ENCODE assay signal across 1 cellular context in the genomic region with DNA sequence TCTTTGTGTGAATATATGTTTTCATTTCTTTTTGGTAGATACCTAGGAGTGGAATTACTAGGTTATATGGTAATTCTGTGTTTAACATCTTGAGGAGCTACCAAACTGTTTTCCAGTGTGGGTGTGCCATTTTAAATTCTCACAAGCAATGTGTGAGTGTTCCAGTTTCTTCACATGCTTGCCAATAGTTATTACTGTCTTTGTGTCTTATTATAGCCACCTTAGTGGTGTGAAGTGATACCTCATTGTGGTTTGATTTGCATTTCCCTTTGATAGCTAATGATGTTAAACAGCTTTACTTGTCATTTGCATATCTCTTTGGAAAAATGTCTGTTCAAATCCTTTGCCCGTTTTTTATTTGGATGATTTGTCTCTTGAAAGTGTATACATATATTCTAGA.
TF ChIP-seq lines count a peak whose summit lies in the region.

No MANE protein-coding gene starts in this region.

TF ChIP-seq in GM12878, 131 proteins besides CTCF, POLR2A, EP300 and RAD21 (continued from another document):
- TF ChIP-seq IKZF1 (conservative IDR thresholded peaks at IDR 0.05) (0 out of 2 replicates have a peak, but pooled peaks have one; percentile 14), CEBPB (IDR thresholded peaks at IDR 0.05; ENCODE audit: borderline replicate concordance in 1 of 2, low read depth in 2 of 2, low read length in 2 of 2) (no peak), SP1 (IDR thresholded peaks at IDR 0.05; ENCODE audit: low read depth, low read length) (no peak), MTA2 (IDR thresholded peaks at IDR 0.05; ENCODE audit: low read depth) (peak; percentile 68; the same call in 1 of the 2 replicates), SMAD1 (IDR thresholded peaks at IDR 0.05; ENCODE audit: low read depth, partially characterized antibody) (no peak), MXI1 (IDR thresholded peaks at IDR 0.05; ENCODE audit: low read depth, low read length) (no peak), SUPT20H (IDR thresholded peaks at IDR 0.05; ENCODE audit: borderline replicate concordance, control insufficient read depth, low read depth, low read length) (no peak), ZNF217 (IDR thresholded peaks at IDR 0.05) (0 out of 2 replicates have a peak, but pooled peaks have one; percentile 27), ATF7 (IDR thresholded peaks at IDR 0.05; ENCODE audit: low read depth) (peak; percentile 33; the same call in 1 of the 2 replicates), ZNF24 (IDR thresholded peaks at IDR 0.05) (no peak), GABPA (IDR thresholded peaks at IDR 0.05; ENCODE audit: low read depth) (no peak), PAX5 (IDR thresholded peaks at IDR 0.05; ENCODE audit: borderline replicate concordance, low read depth, low read length) (no peak), HDAC2 (IDR thresholded peaks at IDR 0.05) (no peak), MEF2B (IDR thresholded peaks at IDR 0.05; ENCODE audit: partially characterized antibody, poor library complexity, severe bottlenecking) (peak; percentile 55), RFX5 (IDR thresholded peaks at IDR 0.05; ENCODE audit: low read depth, low read length) (no peak), BMI1 (IDR thresholded peaks at IDR 0.05; ENCODE audit: borderline replicate concordance) (no peak), KDM1A (IDR thresholded peaks at IDR 0.05; ENCODE audit: borderline replicate concordance) (no peak), POLR2AphosphoS5 (IDR thresholded peaks at IDR 0.05; ENCODE audit: low read length) (no peak), YY1 (IDR thresholded peaks at IDR 0.05; ENCODE audit: low read depth, low read length) (no peak), IKZF2 (IDR thresholded peaks at IDR 0.05) (peak in 1 of 2 experiments; percentile 31; a peak in 1 of 4 replicates)
- TF ChIP-seq, protein P1, sequence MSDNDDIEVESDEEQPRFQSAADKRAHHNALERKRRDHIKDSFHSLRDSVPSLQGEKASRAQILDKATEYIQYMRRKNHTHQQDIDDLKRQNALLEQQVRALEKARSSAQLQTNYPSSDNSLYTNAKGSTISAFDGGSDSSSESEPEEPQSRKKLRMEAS (IDR thresholded peaks at IDR 0.05; ENCODE audit: low read depth, low read length), result no peak
- TF ChIP-seq, protein P2, sequence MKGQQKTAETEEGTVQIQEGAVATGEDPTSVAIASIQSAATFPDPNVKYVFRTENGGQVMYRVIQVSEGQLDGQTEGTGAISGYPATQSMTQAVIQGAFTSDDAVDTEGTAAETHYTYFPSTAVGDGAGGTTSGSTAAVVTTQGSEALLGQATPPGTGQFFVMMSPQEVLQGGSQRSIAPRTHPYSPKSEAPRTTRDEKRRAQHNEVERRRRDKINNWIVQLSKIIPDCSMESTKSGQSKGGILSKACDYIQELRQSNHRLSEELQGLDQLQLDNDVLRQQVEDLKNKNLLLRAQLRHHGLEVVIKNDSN (IDR thresholded peaks at IDR 0.05; ENCODE audit: borderline replicate concordance, extremely low read length, insufficient read depth, low read depth, low read length), result no peak
- TF ChIP-seq, protein P3, sequence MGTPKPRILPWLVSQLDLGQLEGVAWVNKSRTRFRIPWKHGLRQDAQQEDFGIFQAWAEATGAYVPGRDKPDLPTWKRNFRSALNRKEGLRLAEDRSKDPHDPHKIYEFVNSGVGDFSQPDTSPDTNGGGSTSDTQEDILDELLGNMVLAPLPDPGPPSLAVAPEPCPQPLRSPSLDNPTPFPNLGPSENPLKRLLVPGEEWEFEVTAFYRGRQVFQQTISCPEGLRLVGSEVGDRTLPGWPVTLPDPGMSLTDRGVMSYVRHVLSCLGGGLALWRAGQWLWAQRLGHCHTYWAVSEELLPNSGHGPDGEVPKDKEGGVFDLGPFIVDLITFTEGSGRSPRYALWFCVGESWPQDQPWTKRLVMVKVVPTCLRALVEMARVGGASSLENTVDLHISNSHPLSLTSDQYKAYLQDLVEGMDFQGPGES (IDR thresholded peaks at IDR 0.05), result no peak
- TF ChIP-seq, protein P4, sequence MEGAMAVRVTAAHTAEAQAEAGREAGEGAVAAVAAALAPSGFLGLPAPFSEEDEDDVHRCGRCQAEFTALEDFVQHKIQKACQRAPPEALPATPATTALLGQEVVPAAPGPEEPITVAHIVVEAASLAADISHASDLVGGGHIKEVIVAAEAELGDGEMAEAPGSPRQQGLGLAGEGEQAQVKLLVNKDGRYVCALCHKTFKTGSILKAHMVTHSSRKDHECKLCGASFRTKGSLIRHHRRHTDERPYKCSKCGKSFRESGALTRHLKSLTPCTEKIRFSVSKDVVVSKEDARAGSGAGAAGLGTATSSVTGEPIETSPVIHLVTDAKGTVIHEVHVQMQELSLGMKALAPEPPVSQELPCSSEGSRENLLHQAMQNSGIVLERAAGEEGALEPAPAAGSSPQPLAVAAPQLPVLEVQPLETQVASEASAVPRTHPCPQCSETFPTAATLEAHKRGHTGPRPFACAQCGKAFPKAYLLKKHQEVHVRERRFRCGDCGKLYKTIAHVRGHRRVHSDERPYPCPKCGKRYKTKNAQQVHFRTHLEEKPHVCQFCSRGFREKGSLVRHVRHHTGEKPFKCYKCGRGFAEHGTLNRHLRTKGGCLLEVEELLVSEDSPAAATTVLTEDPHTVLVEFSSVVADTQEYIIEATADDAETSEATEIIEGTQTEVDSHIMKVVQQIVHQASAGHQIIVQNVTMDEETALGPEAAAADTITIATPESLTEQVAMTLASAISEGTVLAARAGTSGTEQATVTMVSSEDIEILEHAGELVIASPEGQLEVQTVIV (IDR thresholded peaks at IDR 0.05; ENCODE audit: borderline replicate concordance, partially characterized antibody), result no peak
- TF ChIP-seq, protein P5, sequence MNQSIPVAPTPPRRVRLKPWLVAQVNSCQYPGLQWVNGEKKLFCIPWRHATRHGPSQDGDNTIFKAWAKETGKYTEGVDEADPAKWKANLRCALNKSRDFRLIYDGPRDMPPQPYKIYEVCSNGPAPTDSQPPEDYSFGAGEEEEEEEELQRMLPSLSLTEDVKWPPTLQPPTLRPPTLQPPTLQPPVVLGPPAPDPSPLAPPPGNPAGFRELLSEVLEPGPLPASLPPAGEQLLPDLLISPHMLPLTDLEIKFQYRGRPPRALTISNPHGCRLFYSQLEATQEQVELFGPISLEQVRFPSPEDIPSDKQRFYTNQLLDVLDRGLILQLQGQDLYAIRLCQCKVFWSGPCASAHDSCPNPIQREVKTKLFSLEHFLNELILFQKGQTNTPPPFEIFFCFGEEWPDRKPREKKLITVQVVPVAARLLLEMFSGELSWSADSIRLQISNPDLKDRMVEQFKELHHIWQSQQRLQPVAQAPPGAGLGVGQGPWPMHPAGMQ (IDR thresholded peaks at IDR 0.05; ENCODE audit: borderline replicate concordance), result no peak
- TF ChIP-seq, protein P6, sequence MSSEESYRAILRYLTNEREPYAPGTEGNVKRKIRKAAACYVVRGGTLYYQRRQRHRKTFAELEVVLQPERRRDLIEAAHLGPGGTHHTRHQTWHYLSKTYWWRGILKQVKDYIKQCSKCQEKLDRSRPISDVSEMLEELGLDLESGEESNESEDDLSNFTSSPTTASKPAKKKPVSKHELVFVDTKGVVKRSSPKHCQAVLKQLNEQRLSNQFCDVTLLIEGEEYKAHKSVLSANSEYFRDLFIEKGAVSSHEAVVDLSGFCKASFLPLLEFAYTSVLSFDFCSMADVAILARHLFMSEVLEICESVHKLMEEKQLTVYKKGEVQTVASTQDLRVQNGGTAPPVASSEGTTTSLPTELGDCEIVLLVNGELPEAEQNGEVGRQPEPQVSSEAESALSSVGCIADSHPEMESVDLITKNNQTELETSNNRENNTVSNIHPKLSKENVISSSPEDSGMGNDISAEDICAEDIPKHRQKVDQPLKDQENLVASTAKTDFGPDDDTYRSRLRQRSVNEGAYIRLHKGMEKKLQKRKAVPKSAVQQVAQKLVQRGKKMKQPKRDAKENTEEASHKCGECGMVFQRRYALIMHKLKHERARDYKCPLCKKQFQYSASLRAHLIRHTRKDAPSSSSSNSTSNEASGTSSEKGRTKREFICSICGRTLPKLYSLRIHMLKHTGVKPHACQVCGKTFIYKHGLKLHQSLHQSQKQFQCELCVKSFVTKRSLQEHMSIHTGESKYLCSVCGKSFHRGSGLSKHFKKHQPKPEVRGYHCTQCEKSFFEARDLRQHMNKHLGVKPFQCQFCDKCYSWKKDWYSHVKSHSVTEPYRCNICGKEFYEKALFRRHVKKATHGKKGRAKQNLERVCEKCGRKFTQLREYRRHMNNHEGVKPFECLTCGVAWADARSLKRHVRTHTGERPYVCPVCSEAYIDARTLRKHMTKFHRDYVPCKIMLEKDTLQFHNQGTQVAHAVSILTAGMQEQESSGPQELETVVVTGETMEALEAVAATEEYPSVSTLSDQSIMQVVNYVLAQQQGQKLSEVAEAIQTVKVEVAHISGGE (CRISPR knock-in tag; IDR thresholded peaks at IDR 0.05), result no peak
- TF ChIP-seq, protein P7, sequence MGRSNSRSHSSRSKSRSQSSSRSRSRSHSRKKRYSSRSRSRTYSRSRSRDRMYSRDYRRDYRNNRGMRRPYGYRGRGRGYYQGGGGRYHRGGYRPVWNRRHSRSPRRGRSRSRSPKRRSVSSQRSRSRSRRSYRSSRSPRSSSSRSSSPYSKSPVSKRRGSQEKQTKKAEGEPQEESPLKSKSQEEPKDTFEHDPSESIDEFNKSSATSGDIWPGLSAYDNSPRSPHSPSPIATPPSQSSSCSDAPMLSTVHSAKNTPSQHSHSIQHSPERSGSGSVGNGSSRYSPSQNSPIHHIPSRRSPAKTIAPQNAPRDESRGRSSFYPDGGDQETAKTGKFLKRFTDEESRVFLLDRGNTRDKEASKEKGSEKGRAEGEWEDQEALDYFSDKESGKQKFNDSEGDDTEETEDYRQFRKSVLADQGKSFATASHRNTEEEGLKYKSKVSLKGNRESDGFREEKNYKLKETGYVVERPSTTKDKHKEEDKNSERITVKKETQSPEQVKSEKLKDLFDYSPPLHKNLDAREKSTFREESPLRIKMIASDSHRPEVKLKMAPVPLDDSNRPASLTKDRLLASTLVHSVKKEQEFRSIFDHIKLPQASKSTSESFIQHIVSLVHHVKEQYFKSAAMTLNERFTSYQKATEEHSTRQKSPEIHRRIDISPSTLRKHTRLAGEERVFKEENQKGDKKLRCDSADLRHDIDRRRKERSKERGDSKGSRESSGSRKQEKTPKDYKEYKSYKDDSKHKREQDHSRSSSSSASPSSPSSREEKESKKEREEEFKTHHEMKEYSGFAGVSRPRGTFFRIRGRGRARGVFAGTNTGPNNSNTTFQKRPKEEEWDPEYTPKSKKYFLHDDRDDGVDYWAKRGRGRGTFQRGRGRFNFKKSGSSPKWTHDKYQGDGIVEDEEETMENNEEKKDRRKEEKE (IDR thresholded peaks at IDR 0.05), result no peak
